20 cellular contexts compared by ENCODE assay signal in the genomic region with DNA sequence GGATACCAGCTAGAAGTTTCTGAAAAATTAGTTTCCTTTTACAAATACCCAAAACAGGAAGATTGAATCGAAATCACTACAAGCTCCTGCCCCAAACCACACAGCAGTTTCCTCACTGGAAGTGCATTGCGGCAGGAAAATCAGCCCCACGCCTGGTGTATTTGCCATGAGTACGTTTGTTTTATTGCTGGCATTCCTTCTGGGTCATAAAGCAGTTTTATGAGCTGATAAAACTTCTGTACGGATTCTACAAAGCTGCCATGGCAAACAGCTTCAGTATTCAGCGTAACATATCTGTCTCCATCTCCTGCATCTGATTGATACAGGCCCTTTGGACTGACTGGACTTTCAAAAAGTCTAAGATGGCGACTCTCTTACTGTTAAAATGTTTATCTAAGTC. TPM values are rescaled to one million over a fixed set of nuclear protein-coding genes. Genes with fewer than 3 reads are reported as not detected.
DNase-seq lines count a peak whose midpoint lies in the region; ATAC-seq, FAIRE-seq and TF ChIP-seq lines count a peak whose summit lies in the region.
"Had no signal": no experiment of that assay in that cellular context is flagged by ENCODE, and none has a peak within 500 bp of the region (broad histone marks: within the 10 kb centered on the region; RNA-seq: fewer than 3 reads in every experiment).

No MANE protein-coding gene starts in this region.

- no peak for ATAC-seq in A549
- ATAC-seq: stimulated activated effector memory CD8-positive, alpha-beta T cell treated with anti-CD3 and anti-CD28 coated beads, Interleukin-12 subunit alpha, Interleukin-12 subunit beta, amount 100 ng/mL, for 72 hours had no signal

- FAIRE-seq in A549 (lab: Jason Lieb, UNC): no peak
- no peak for FAIRE-seq in RCC 7860 (lab: Jason Lieb, UNC)
- FAIRE-seq: A204.1, GM18507, H1 had no signal

- TF ChIP-seq CTCF in A549 (IDR thresholded peaks at IDR 0.05): no peak
- TF ChIP-seq CTCF in LNCaP clone FGC (IDR thresholded peaks at IDR 0.05; ENCODE audit: control insufficient read depth, extremely low read depth, insufficient read depth): no peak

- H3K4me3 ChIP-seq in A549 (no peak overlapping the region), LNCaP clone FGC (ENCODE audit: low read depth, low read length) (peak overlapping the region; percentile 17; the same call in 1 of the 2 replicates), mesodermal cell (ENCODE audit: extremely low read depth, insufficient read depth, low read length, poor library complexity, severe bottlenecking) (no peak overlapping the region)
- H3K4me3 ChIP-seq: esophagus muscularis mucosa, SJCRH30, thoracic aorta had no signal

- no peak for TF ChIP-seq RAD21 in A549 (conservative IDR thresholded peaks at IDR 0.05 in 1 of 2, IDR thresholded peaks at IDR 0.05 in 1 of 2)

- TF ChIP-seq EP300 in A549 (IDR thresholded peaks at IDR 0.05): no peak

- peaks cover 10% of the 10 kb centered on the region for H3K36me3 ChIP-seq in mesodermal cell (ENCODE audit: control insufficient read depth, insufficient read depth, low read length)
- H3K36me3 ChIP-seq: esophagus muscularis mucosa, SJCRH30, thoracic aorta had no signal

- peaks cover 22% of the 10 kb centered on the region for H3K4me1 ChIP-seq in A549
- peaks cover 6% of the 10 kb centered on the region for H3K4me1 ChIP-seq in mesodermal cell (ENCODE audit: control insufficient read depth, insufficient read depth, low read length, poor library complexity, severe bottlenecking)
- H3K4me1 ChIP-seq: SJCRH30 had no signal

- H3K9me3 ChIP-seq in A549 (no peaks in the 10 kb centered on the region), mesodermal cell (ENCODE audit: control insufficient read depth, low read length) (no peaks in the 10 kb centered on the region)
- H3K9me3 ChIP-seq: esophagus muscularis mucosa, SJCRH30, thoracic aorta had no signal

- 61% methylated on average over 7 of the region's 7 CpGs for WGBS in A549 (ENCODE audit: missing lambda C conversion rate)
- 92 to 97% methylated on average over 6 to 7 of the region's 7 CpGs for WGBS in mesodermal cell (ENCODE audit: insufficient coverage in 2 of 2), 2 experiments

- H3K4me2 ChIP-seq in A549: peak overlapping the region; percentile 20; the same call in 2 of the 3 replicates

- POLR2A ChIA-PET in A549 (lab: Yijun Ruan, JAX): no interaction called here

- CTCF ChIA-PET in A549 (lab: Yijun Ruan, JAX): interaction anchor here (0.8 kb wide), 1 partner anchor 258 kb away, joined by 3 read pairs; no protein-coding TSS in a partner anchor

- H3K27ac ChIP-seq in A549: no peak overlapping the region
- peak overlapping the region; percentile 18 for H3K27ac ChIP-seq in mesodermal cell (ENCODE audit: low read depth, low read length, severe bottlenecking)
- H3K27ac ChIP-seq: esophagus muscularis mucosa, SJCRH30, thoracic aorta had no signal

- DNase-seq in A549 (ENCODE audit: low read depth in 1 of 2, low spot score in 1 of 2) (peak in 1 of 2 experiments; percentile 40), LNCaP clone FGC (ENCODE audit: low read depth) (peak; percentile 98), amniotic epithelial cell (ENCODE audit: low read depth) (peak; percentile 31), NCI-H2029 (lab: John Stamatoyannopoulos, UW) (no peak), RCC 7860 (ENCODE audit: low spot score) (no peak), cortex of kidney (lab: John Stamatoyannopoulos, UW) (no peak)
- DNase-seq in activated effector memory CD4-positive, alpha-beta T cell treated with Interleukin-2 at 50 U/mL for 16 hours: no peak
- DNase-seq: CD4-positive, CD25-positive, alpha-beta regulatory T cell; NCI-H2081; NCI-H510A; SJCRH30; stimulated activated CD4-positive, alpha-beta T cell treated with anti-CD3 and anti-CD28 coated beads, Interleukin-15, amount 100 ng/mL, for 24 hours had no signal

- no peak for TF ChIP-seq POLR2A in A549 (IDR thresholded peaks at IDR 0.05; ENCODE audit: low read length)

TF ChIP-seq in A549, 52 proteins besides CTCF, POLR2A, EP300 and RAD21:
- TF ChIP-seq KDM5A (IDR thresholded peaks at IDR 0.05) (no peak), EHF (CRISPR knock-in tag; IDR thresholded peaks at IDR 0.05) (no peak), SMC3 (IDR thresholded peaks at IDR 0.05) (no peak), GATA3 (IDR thresholded peaks at IDR 0.05; ENCODE audit: borderline replicate concordance) (no peak; the same call in 1 of the 2 replicates)

RNA-seq across cellular contexts. Expression of a gene that starts 23.6 kb away (rescaled TPM):
- 57.1 and 105 TPM in 2 replicates for polyA plus RNA-seq in A549 (2011; rRNA removed)
- polyA plus RNA-seq in A549 (2012; cell fraction: cytosol; rRNA removed): 72.4 and 91.1 TPM in 2 replicates
- polyA plus RNA-seq in A549 (2012; cell fraction: nucleus; rRNA removed): 197 and 207 TPM in 2 replicates
- polyA plus RNA-seq in A549 (2017; fragmentation: RNase III; extraction: RNeasy Plus Mini Kit Qiagen cat#74134 plus additional on column Dnase treatment): 56.0 to 56.4 TPM (median 56.0 TPM) in 3 replicates
- polyA minus RNA-seq in A549 (2011; rRNA and poly(A)+ RNA removed): 176 and 179 TPM in 2 replicates
- polyA plus RNA-seq in mesodermal cell (2013, experiment 1 of 2): 110 TPM
- 93.0 TPM for polyA plus RNA-seq in mesodermal cell (2013, experiment 2 of 2)

RNA-seq across cellular contexts. Expression of a gene that starts 50.3 kb away (rescaled TPM):
- polyA plus RNA-seq in A549 (2011; rRNA removed) (not detected in 2 replicates), A549 (2017; fragmentation: RNase III; extraction: RNeasy Plus Mini Kit Qiagen cat#74134 plus additional on column Dnase treatment) (not detected in 3 replicates)
- polyA plus RNA-seq in A549 (2012; cell fraction: cytosol; rRNA removed): 0.06 and 0.08 TPM in 2 replicates
- polyA plus RNA-seq in A549 (2012; cell fraction: nucleus; rRNA removed): not detected in 2 replicates
- not detected in 2 replicates for polyA minus RNA-seq in A549 (2011; rRNA and poly(A)+ RNA removed)
- polyA plus RNA-seq in mesodermal cell (2013, experiment 1 of 2): not detected
- polyA plus RNA-seq in mesodermal cell (2013, experiment 2 of 2): not detected
- polyA plus RNA-seq: CD4-positive, CD25-positive, alpha-beta regulatory T cell; H1; IgD-negative memory B cell had no signal

Comparison
In these comparisons a context has a peak if more than half of its experiments do, and no peak if none do; other contexts are left out.
1. DNase-seq: peak in LNCaP clone FGC (single experiment) and amniotic epithelial cell (single experiment); none in activated effector memory CD4-positive, alpha-beta T cell treated with Interleukin-2 at 50 U/mL for 16 hours (single experiment), NCI-H2029 (single experiment), RCC 7860 (single experiment) and cortex of kidney (single experiment).